In the genomic region with DNA sequence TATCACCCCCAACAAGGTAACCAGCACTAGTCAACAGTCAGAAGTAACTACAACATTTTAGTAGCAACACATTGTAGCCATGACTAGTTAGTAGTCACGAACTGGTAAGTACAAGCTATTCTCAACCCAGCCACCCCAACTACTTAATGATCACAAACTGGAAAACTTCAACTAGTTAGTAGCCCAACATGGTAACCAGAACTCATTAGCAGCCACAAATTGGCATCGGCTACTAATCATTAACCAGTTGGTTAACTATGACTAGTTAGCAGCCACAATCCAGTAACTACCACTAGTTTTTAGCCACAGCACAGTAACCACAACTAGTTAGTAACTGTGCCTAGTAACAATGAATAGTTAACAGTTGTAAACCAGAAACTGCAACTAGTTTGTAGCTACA, we compare ENCODE assay signal across 8 cellular contexts.
"Had no signal": no experiment of that assay in that cellular context is flagged by ENCODE, and none has a peak within 500 bp of the region (broad histone marks: within the 10 kb centered on the region; RNA-seq: fewer than 3 reads in every experiment).

No MANE protein-coding gene starts in this region.

- H3K9ac ChIP-seq: KMS-11 had no signal

- DNase-seq: IMR-90, KBM-7, KG1 had no signal

- H3K4me3 Mint-ChIP-seq: IgD-negative memory B cell had no signal

- H3K27me3 Mint-ChIP-seq: IgD-negative memory B cell had no signal

- H3K4me1 Mint-ChIP-seq: IgD-negative memory B cell had no signal

- H3K4me2 ChIP-seq: KMS-11 had no signal

- ATAC-seq: HepG2 had no signal

- FAIRE-seq: HepG2, HTR-8/SVneo had no signal

- H3K27ac Mint-ChIP-seq: IgD-negative memory B cell had no signal

- H3K27ac ChIP-seq: HL-60, KMS-11 had no signal

- H3K36me3 Mint-ChIP-seq: IgD-negative memory B cell had no signal
